In the genomic region with DNA sequence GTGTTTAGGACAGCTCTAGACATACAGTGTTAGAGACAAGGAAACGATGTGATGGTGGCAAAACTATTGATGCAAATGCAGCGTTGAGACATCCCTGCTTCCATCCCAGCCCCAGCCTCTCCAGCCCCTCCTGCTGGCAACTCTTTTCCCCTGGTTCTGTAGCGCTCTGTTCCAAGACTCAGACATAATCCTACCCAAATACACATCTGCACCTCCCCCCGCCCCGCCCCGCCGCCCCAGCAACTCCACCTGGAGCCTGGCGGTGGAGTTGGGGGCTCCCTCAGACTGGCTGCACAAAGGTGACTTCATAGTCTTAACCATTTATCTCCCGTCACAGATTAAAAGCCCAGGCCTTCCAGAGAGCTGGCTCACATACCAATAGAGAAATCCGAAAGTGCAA, we compare ENCODE assay signal across 9 cellular contexts. TPM values are rescaled to one million over a fixed set of nuclear protein-coding genes. Genes with fewer than 3 reads are reported as not detected.
A peak's percentile ranks its signal among the peaks of the same experiment; 100 is the strongest.
DNase-seq lines count a peak whose midpoint lies in the region; ATAC-seq and TF ChIP-seq lines count a peak whose summit lies in the region.
"Had no signal": no experiment of that assay in that cellular context is flagged by ENCODE, and none has a peak within 500 bp of the region (broad histone marks: within the 10 kb centered on the region; RNA-seq: fewer than 3 reads in every experiment).

No MANE protein-coding gene starts in this region.

- peak in 4 of 6 experiments; percentile 30 to 48 (median 35) for TF ChIP-seq CTCF in adrenal gland (IDR thresholded peaks at IDR 0.05)
- TF ChIP-seq CTCF in stomach (IDR thresholded peaks at IDR 0.05): peak in 4 of 7 experiments; percentile 33 to 43 (median 38)

- TF ChIP-seq EP300 in stomach (IDR thresholded peaks at IDR 0.05): no peak

- ATAC-seq in GM21619 (IDR thresholded peaks at IDR 0.05; ENCODE audit: unreplicated experiment): no peak
- no peak for ATAC-seq in HG03442 (IDR thresholded peaks at IDR 0.05; ENCODE audit: unreplicated experiment)

- DNase-seq in DMS 273 (lab: John Stamatoyannopoulos, UW; ENCODE audit: unreplicated experiment): peak; percentile 20
- DNase-seq in DMS 273 treated with DMSO at 0.1 percent for 48 hours (lab: John Stamatoyannopoulos, UW): no peak
- DNase-seq in adrenal gland: peak in 5 of 7 donors; percentile 37 to 58 (median 40)
- DNase-seq in iPS DF 19.7 (ENCODE audit: low read depth, low spot score): peak; percentile 42
- DNase-seq in stomach: peak; percentile 51
- DNase-seq in NCI-H510A (lab: John Stamatoyannopoulos, UW): no peak

- H3K36me3 ChIP-seq in adrenal gland (replicated peaks in 1 of 2): no peaks in the 10 kb centered on the region
- no peaks in the 10 kb centered on the region for H3K36me3 ChIP-seq in stomach

- TF ChIP-seq POLR2A in adrenal gland (IDR thresholded peaks at IDR 0.05): no peak
- TF ChIP-seq POLR2A in stomach (IDR thresholded peaks at IDR 0.05): no peak

- H3K4me3 ChIP-seq in adrenal gland: no peak overlapping the region
- H3K4me3 ChIP-seq in stomach: no peak overlapping the region

- 36 to 45% (median 37%) methylated on average over 10 of the region's 10 CpGs for WGBS in adrenal gland, 4 donors
- WGBS in stomach, 5 donors: 17 to 28% (median 24%) methylated on average over 10 of the region's 10 CpGs

- H3K27ac ChIP-seq in adrenal gland (no peak overlapping the region), stomach (no peak overlapping the region)
- H3K27ac ChIP-seq: 22Rv1 had no signal

- intact Hi-C loops in adrenal gland (cut with DNase I) (no loop called here), stomach (cut with DNase I; ENCODE audit: low total_unique reads) (no loop called here)

- no peaks in the 10 kb centered on the region for H3K27me3 ChIP-seq in adrenal gland
- no peaks in the 10 kb centered on the region for H3K27me3 ChIP-seq in stomach

- H3K9me3 ChIP-seq in adrenal gland (replicated peaks in 1 of 3) (no peaks in the 10 kb centered on the region), stomach (no peaks in the 10 kb centered on the region)

- no peaks in the 10 kb centered on the region for H3K4me1 ChIP-seq in adrenal gland (replicated peaks in 1 of 2)
- H3K4me1 ChIP-seq in stomach: no peaks in the 10 kb centered on the region

RNA-seq across cellular contexts. Expression of gene SEC22A, which starts 7.2 kb away (rescaled TPM):
- 10 to 100 TPM in 7 of 8 donors, 1 to 10 TPM in 1; 8.2 to 67.2 (median 21.0) TPM for total RNA-seq in adrenal gland
- 10 to 100 TPM in 1 of 3 donors, 1 to 10 TPM in 2; 4.6 to 35.2 (median 5.8) TPM for polyA plus RNA-seq in adrenal gland
- total RNA-seq in stomach: 10 to 100 TPM in 1 of 5 donors, 1 to 10 TPM in 3, not detected in 1; 1.6 to 26.6 (median 5.8) TPM
- polyA plus RNA-seq in stomach: 1 to 10 TPM; 6.3 to 8.2 (median 7.0) TPM

Comparison
In these comparisons a context has a peak if more than half of its experiments do, and no peak if none do; other contexts are left out.
1. DNase-seq: peak in DMS 273 (single experiment), adrenal gland (5 of 7), iPS DF 19.7 (single experiment) and stomach (single experiment); none in DMS 273 treated with DMSO at 0.1 percent for 48 hours (single experiment) and NCI-H510A (single experiment).